ENCODE assay signal across 22 cellular contexts in genomic region chr12:3092770-3093169, GRCh38. TPM values are rescaled to one million over a fixed set of nuclear protein-coding genes. Genes with fewer than 3 reads are reported as not detected.
DNase-seq lines count a peak whose midpoint lies in the region; ATAC-seq, FAIRE-seq and TF ChIP-seq lines count a peak whose summit lies in the region.
"Had no signal": no experiment of that assay in that cellular context is flagged by ENCODE, and none has a peak within 500 bp of the region (broad histone marks: within the 10 kb centered on the region; RNA-seq: fewer than 3 reads in every experiment).

No MANE protein-coding gene starts in this region.

- H3K4me3 Mint-ChIP-seq in activated T-helper 2 cell treated with anti-CD3 and anti-CD28 coated beads, Interferon-gamma antibody, Interleukin-2, Interleukin-4, amounts not matched to agents 10 μg/mL and 5 μg/mL and 100 μg/mL, durations not matched to agents 14 hours and 24 hours and 36 hours (ENCODE audit: low read depth): no peak overlapping the region
- H3K4me3 Mint-ChIP-seq: B cell had no signal

- H3K4ac ChIP-seq in neuronal stem cell (ENCODE audit: low read length): no peak overlapping the region

- peak overlapping the region; percentile 11 for H3K18ac ChIP-seq in neuronal stem cell (ENCODE audit: low read length)

- H2BK120ac ChIP-seq in neuronal stem cell (ENCODE audit: low read depth, low read length): no peak overlapping the region

- no peaks in the 10 kb centered on the region for H3K36me3 ChIP-seq in left ventricle myocardium inferior
- H3K36me3 ChIP-seq in neuronal stem cell (replicated peaks in 1 of 2; ENCODE audit: control insufficient read depth in 2 of 2, insufficient read depth in 2 of 2, low read length in 2 of 2): peaks cover 0 to 4% of the 10 kb centered on the region in 2 donors

- peaks cover 2% of the 10 kb centered on the region for H3K27me3 Mint-ChIP-seq in activated T-helper 2 cell treated with anti-CD3 and anti-CD28 coated beads, Interferon-gamma antibody, Interleukin-2, Interleukin-4, amounts not matched to agents 10 μg/mL and 5 μg/mL and 100 μg/mL, durations not matched to agents 14 hours and 24 hours and 36 hours (ENCODE audit: low read depth)
- H3K27me3 Mint-ChIP-seq: B cell had no signal

- no peak overlapping the region for H2BK12ac ChIP-seq in neuronal stem cell (ENCODE audit: low read length)

- H2AK5ac ChIP-seq in neuronal stem cell (ENCODE audit: low read depth, low read length): peak overlapping the region; percentile 25

- H3K4me1 ChIP-seq in left ventricle myocardium inferior (peaks cover 78% of the 10 kb centered on the region), neuronal stem cell (ENCODE audit: control insufficient read depth in 2 of 2, insufficient read depth in 1 of 2, low read depth in 1 of 2, low read length in 2 of 2) (peaks cover 17 to 22% of the 10 kb centered on the region in 2 donors)
- H3K4me1 ChIP-seq: A549 had no signal

- no peak overlapping the region for H4K91ac ChIP-seq in neuronal stem cell (ENCODE audit: low read depth, low read length, poor library complexity)

- ATAC-seq in Right ventricle myocardium inferior (no peak), HG02884 (IDR thresholded peaks at IDR 0.05; ENCODE audit: unreplicated experiment) (no peak)
- ATAC-seq: A549, K562 had no signal

- H2BK5ac ChIP-seq in neuronal stem cell (ENCODE audit: low read length): no peak overlapping the region

- H3K27me3 ChIP-seq in left ventricle myocardium inferior (ENCODE audit: low read depth) (no peaks in the 10 kb centered on the region), neuronal stem cell (ENCODE audit: control insufficient read depth in 3 of 3, insufficient read depth in 3 of 3, low read depth in 1 of 3, low read length in 3 of 3) (no peaks in the 10 kb centered on the region)

- intact Hi-C loops in left ventricle myocardium inferior (cut with micrococcal nuclease): no loop called here
- intact Hi-C loops in Right ventricle myocardium inferior (cut with DNase I): no loop called here
- intact Hi-C loops in activated T-helper 2 cell treated with anti-CD3 and anti-CD28 coated beads, Interferon-gamma antibody, Interleukin-2, Interleukin-4, amounts not matched to agents 10 μg/mL and 5 μg/mL and 100 μg/mL, durations not matched to agents 14 hours and 24 hours and 36 hours (cut with micrococcal nuclease): no loop called here

- FAIRE-seq in urothelium cell line (lab: Jason Lieb, UNC): peak; percentile 42
- FAIRE-seq: A549, D721Med, H54, K562 had no signal

- H3K27ac ChIP-seq in left ventricle myocardium inferior (replicated peaks) (peak overlapping the region; percentile 60), neuronal stem cell (replicated peaks; ENCODE audit: low read length) (no peak overlapping the region)
- H3K27ac ChIP-seq: A549, RWPE1 had no signal

- DNase-seq in left ventricle myocardium inferior (no peak), Right ventricle myocardium inferior (ENCODE audit: missing footprints) (no peak), fibroblast of the aortic adventitia (ENCODE audit: low read depth) (peak; percentile 32), neuronal stem cell (ENCODE audit: low spot score) (no peak), urothelium cell line (ENCODE audit: low spot score) (no peak), NCI-H2171 treated with DMSO at 0.1 percent for 48 hours (lab: John Stamatoyannopoulos, UW) (no peak)
- DNase-seq in activated T-helper 2 cell treated with anti-CD3 and anti-CD28 coated beads, Interferon-gamma antibody, Interleukin-2, Interleukin-4, amounts not matched to agents 10 μg/mL and 5 μg/mL and 100 μg/mL, durations not matched to agents 14 hours and 24 hours and 36 hours (ENCODE audit: low spot score): no peak
- DNase-seq: DMS53, GDM1, NCI-H1092, NCI-H1436, NCI-H1930, NCI-H2227 treated with DMSO at 0.1 percent for 48 hours, NCI-H510A, NCI-H748 treated with DMSO at 0.1 percent for 48 hours had no signal

- no peaks in the 10 kb centered on the region for H3K4me1 Mint-ChIP-seq in activated T-helper 2 cell treated with anti-CD3 and anti-CD28 coated beads, Interferon-gamma antibody, Interleukin-2, Interleukin-4, amounts not matched to agents 10 μg/mL and 5 μg/mL and 100 μg/mL, durations not matched to agents 14 hours and 24 hours and 36 hours (ENCODE audit: low read depth)

- no CpG with 5 or more reads among the region's 10 CpGs for WGBS in neuronal stem cell (ENCODE audit: extremely low coverage in 2 of 2, insufficient read length in 2 of 2, insufficient replicate concordance in 1 of 2), 2 donors

- H4K8ac ChIP-seq in neuronal stem cell (ENCODE audit: low read depth, low read length): no peak overlapping the region

- no peak overlapping the region for H3K4me2 ChIP-seq in neuronal stem cell (ENCODE audit: insufficient read depth, low read length, poor library complexity, severe bottlenecking)
- H3K4me2 ChIP-seq: A549 had no signal

- H3K36me3 Mint-ChIP-seq in activated T-helper 2 cell treated with anti-CD3 and anti-CD28 coated beads, Interferon-gamma antibody, Interleukin-2, Interleukin-4, amounts not matched to agents 10 μg/mL and 5 μg/mL and 100 μg/mL, durations not matched to agents 14 hours and 24 hours and 36 hours (ENCODE audit: low read depth): no peaks in the 10 kb centered on the region

- H3K9ac ChIP-seq in neuronal stem cell (ENCODE audit: low read depth, low read length, poor library complexity): no peak overlapping the region

- H3K9me3 ChIP-seq in left ventricle myocardium inferior (replicated peaks) (no peaks in the 10 kb centered on the region), neuronal stem cell (replicated peaks in 1 of 2; ENCODE audit: control insufficient read depth in 2 of 2, insufficient read depth in 1 of 2, low read depth in 1 of 2, low read length in 2 of 2) (peaks cover 4 to 6% of the 10 kb centered on the region in 2 donors)
- H3K9me3 ChIP-seq: A549 had no signal

- peaks cover under 1% of the 10 kb centered on the region for H3K79me1 ChIP-seq in neuronal stem cell (ENCODE audit: low read depth, low read length)

- no peak overlapping the region for H2AFZ ChIP-seq in neuronal stem cell (ENCODE audit: low read length)

- H3K23ac ChIP-seq in neuronal stem cell (ENCODE audit: low read depth, low read length, poor library complexity): no peak overlapping the region

- no peak overlapping the region for H3K4me3 ChIP-seq in left ventricle myocardium inferior
- H3K4me3 ChIP-seq in fibroblast of the aortic adventitia (ENCODE audit: low read depth, low read length): no peak overlapping the region
- no peak overlapping the region for H3K4me3 ChIP-seq in neuronal stem cell (ENCODE audit: low read length in 2 of 2)
- H3K4me3 ChIP-seq: A549, K562 had no signal

- no peak overlapping the region for H3K27ac Mint-ChIP-seq in activated T-helper 2 cell treated with anti-CD3 and anti-CD28 coated beads, Interferon-gamma antibody, Interleukin-2, Interleukin-4, amounts not matched to agents 10 μg/mL and 5 μg/mL and 100 μg/mL, durations not matched to agents 14 hours and 24 hours and 36 hours
- H3K27ac Mint-ChIP-seq: B cell had no signal

- no peak for TF ChIP-seq CTCF in left ventricle myocardium inferior (IDR thresholded peaks at IDR 0.05; ENCODE audit: borderline replicate concordance)
- no peak for TF ChIP-seq CTCF in fibroblast of the aortic adventitia (IDR thresholded peaks at IDR 0.05; ENCODE audit: insufficient read depth, low read length)

- no peak overlapping the region for H3K14ac ChIP-seq in neuronal stem cell (ENCODE audit: low read length)

- H3K9me3 Mint-ChIP-seq in activated T-helper 2 cell treated with anti-CD3 and anti-CD28 coated beads, Interferon-gamma antibody, Interleukin-2, Interleukin-4, amounts not matched to agents 10 μg/mL and 5 μg/mL and 100 μg/mL, durations not matched to agents 14 hours and 24 hours and 36 hours: no peaks in the 10 kb centered on the region

- no peak overlapping the region for H2BK15ac ChIP-seq in neuronal stem cell (ENCODE audit: low read length)

RNA-seq across cellular contexts. Expression of gene TSPAN9, which starts 15.6 kb away (rescaled TPM):
- total RNA-seq in left ventricle myocardium inferior (305 TPM), Right ventricle myocardium inferior (193 TPM), fibroblast of the aortic adventitia (ENCODE audit: low replicate concordance) (8.1 and 19.4 TPM in 2 replicates)
- polyA plus RNA-seq in neuronal stem cell (2013, experiment 1 of 2): 12.5 TPM
- 12.5 TPM for polyA plus RNA-seq in neuronal stem cell (2013, experiment 2 of 2)
- 0.18 and 0.48 TPM in 2 replicates for total RNA-seq in activated T-helper 2 cell treated with anti-CD3 and anti-CD28 coated beads, Interferon-gamma antibody, Interleukin-2, Interleukin-4, amounts not matched to agents 10 μg/mL and 5 μg/mL and 100 μg/mL, durations not matched to agents 14 hours and 24 hours and 36 hours
